Comparison of ENCODE assay signal across 2 cellular contexts in genomic region chr2:43388371-43388770, GRCh38.
A peak's percentile ranks its signal among the peaks of the same experiment; 100 is the strongest.
TF ChIP-seq lines count a peak whose summit lies in the region.

No MANE protein-coding gene starts in this region.

TF ChIP-seq in HepG2, 621 proteins besides CTCF, POLR2A, EP300 and RAD21:
- TF ChIP-seq WIZ (CRISPR knock-in tag; IDR thresholded peaks at IDR 0.05) (no peak), SMAD1 (CRISPR knock-in tag; IDR thresholded peaks at IDR 0.05; ENCODE audit: borderline replicate concordance, low read depth) (no peak), NFKBIZ (CRISPR knock-in tag; IDR thresholded peaks at IDR 0.05) (no peak), JUND (CRISPR knock-in tag; IDR thresholded peaks at IDR 0.05) (no peak), ZNF143 (CRISPR knock-in tag; IDR thresholded peaks at IDR 0.05) (no peak), ATF1 (CRISPR knock-in tag; IDR thresholded peaks at IDR 0.05) (0 out of 2 replicates have a peak, but pooled peaks have one; percentile 14)
- TF ChIP-seq, protein P1, sequence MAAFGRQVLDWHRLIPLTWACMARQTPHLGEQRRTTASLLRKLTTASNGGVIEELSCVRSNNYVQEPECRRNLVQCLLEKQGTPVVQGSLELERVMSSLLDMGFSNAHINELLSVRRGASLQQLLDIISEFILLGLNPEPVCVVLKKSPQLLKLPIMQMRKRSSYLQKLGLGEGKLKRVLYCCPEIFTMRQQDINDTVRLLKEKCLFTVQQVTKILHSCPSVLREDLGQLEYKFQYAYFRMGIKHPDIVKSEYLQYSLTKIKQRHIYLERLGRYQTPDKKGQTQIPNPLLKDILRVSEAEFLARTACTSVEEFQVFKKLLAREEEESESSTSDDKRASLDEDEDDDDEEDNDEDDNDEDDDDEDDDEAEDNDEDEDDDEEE (CRISPR knock-in tag; IDR thresholded peaks at IDR 0.05) = no peak

TF ChIP-seq in GM12878, 131 proteins besides CTCF, POLR2A, EP300 and RAD21:
- no peak for TF ChIP-seq PRDM15 (CRISPR knock-in tag; IDR thresholded peaks at IDR 0.05)
- TF ChIP-seq NFXL1 (IDR thresholded peaks at IDR 0.05; ENCODE audit: borderline replicate concordance) = no peak
- TF ChIP-seq PML (IDR thresholded peaks at IDR 0.05; ENCODE audit: low read length) = no peak
- no peak for TF ChIP-seq ZNF217 (IDR thresholded peaks at IDR 0.05)
- no peak for TF ChIP-seq CEBPB (IDR thresholded peaks at IDR 0.05; ENCODE audit: borderline replicate concordance in 1 of 2, low read depth in 2 of 2, low read length in 2 of 2)
- no peak for TF ChIP-seq CHD2 (IDR thresholded peaks at IDR 0.05; ENCODE audit: borderline replicate concordance, low read depth, low read length)
- TF ChIP-seq, protein P2, sequence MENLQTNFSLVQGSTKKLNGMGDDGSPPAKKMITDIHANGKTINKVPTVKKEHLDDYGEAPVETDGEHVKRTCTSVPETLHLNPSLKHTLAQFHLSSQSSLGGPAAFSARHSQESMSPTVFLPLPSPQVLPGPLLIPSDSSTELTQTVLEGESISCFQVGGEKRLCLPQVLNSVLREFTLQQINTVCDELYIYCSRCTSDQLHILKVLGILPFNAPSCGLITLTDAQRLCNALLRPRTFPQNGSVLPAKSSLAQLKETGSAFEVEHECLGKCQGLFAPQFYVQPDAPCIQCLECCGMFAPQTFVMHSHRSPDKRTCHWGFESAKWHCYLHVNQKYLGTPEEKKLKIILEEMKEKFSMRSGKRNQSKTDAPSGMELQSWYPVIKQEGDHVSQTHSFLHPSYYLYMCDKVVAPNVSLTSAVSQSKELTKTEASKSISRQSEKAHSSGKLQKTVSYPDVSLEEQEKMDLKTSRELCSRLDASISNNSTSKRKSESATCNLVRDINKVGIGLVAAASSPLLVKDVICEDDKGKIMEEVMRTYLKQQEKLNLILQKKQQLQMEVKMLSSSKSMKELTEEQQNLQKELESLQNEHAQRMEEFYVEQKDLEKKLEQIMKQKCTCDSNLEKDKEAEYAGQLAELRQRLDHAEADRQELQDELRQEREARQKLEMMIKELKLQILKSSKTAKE (IDR thresholded peaks at IDR 0.05; ENCODE audit: low read depth, poor library complexity, severe bottlenecking) = no peak
- TF ChIP-seq NR2C1 (IDR thresholded peaks at IDR 0.05) = no peak
- TF ChIP-seq SMC3 (IDR thresholded peaks at IDR 0.05; ENCODE audit: borderline replicate concordance, low read length) = no peak
- no peak for TF ChIP-seq HDAC2 (IDR thresholded peaks at IDR 0.05)
- no peak for TF ChIP-seq NBN (IDR thresholded peaks at IDR 0.05)
- TF ChIP-seq DPF2 (IDR thresholded peaks at IDR 0.05) = no peak
- TF ChIP-seq SUZ12 (IDR thresholded peaks at IDR 0.05; ENCODE audit: unreplicated experiment) = no peak
- TF ChIP-seq WRNIP1 (IDR thresholded peaks at IDR 0.05; ENCODE audit: borderline replicate concordance, low read depth, low read length) = no peak
- TF ChIP-seq, protein P3, sequence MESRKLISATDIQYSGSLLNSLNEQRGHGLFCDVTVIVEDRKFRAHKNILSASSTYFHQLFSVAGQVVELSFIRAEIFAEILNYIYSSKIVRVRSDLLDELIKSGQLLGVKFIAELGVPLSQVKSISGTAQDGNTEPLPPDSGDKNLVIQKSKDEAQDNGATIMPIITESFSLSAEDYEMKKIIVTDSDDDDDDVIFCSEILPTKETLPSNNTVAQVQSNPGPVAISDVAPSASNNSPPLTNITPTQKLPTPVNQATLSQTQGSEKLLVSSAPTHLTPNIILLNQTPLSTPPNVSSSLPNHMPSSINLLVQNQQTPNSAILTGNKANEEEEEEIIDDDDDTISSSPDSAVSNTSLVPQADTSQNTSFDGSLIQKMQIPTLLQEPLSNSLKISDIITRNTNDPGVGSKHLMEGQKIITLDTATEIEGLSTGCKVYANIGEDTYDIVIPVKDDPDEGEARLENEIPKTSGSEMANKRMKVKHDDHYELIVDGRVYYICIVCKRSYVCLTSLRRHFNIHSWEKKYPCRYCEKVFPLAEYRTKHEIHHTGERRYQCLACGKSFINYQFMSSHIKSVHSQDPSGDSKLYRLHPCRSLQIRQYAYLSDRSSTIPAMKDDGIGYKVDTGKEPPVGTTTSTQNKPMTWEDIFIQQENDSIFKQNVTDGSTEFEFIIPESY (IDR thresholded peaks at IDR 0.05) = no peak
- no peak for TF ChIP-seq RFX5 (IDR thresholded peaks at IDR 0.05; ENCODE audit: low read depth, low read length)
- no peak for TF ChIP-seq NRF1 (conservative IDR thresholded peaks at IDR 0.05; ENCODE audit: low read depth, low read length)
- no peak for TF ChIP-seq HCFC1 (IDR thresholded peaks at IDR 0.05; ENCODE audit: low read length)
